In genomic region chr17:27793906-27794380, GRCh38 we compare ENCODE assay signal across 9 cellular contexts. TPM values are rescaled to one million over a fixed set of nuclear protein-coding genes. Genes with fewer than 3 reads are reported as not detected.
DNase-seq lines count a peak whose midpoint lies in the region; ATAC-seq and TF ChIP-seq lines count a peak whose summit lies in the region.
"Had no signal": no experiment of that assay in that cellular context is flagged by ENCODE, and none has a peak within 500 bp of the region (broad histone marks: within the 10 kb centered on the region; RNA-seq: fewer than 3 reads in every experiment).

No MANE protein-coding gene starts in this region.

- H3K27me3 ChIP-seq in Panc1 (ENCODE audit: control insufficient read depth, insufficient read depth, low read length): peaks cover 19% of the 10 kb centered on the region
- H3K27me3 ChIP-seq in right atrium auricular region: no peaks in the 10 kb centered on the region
- H3K27me3 ChIP-seq in rectal smooth muscle tissue (ENCODE audit: control insufficient read depth, insufficient read depth, low read length): peaks cover 3% of the 10 kb centered on the region

- in situ Hi-C loops in Panc1 (cut with HindIII; ENCODE audit: low pct_unique_long_range_greater_than_20kb, low sequenced_read_pairs): no loop called here

- no peak for DNase-seq in Panc1 (ENCODE audit: low read depth, low spot score)
- DNase-seq in right atrium auricular region (ENCODE audit: low spot score): no peak
- DNase-seq in activated CD4-positive, alpha-beta T cell treated with anti-CD3 and anti-CD28 coated beads for 1 hour: no peak
- no peak for DNase-seq in NCI-H187 treated with DMSO at 0.1 percent for 48 hours (lab: John Stamatoyannopoulos, UW)

- POLR2A ChIA-PET in Panc1 (lab: Charles Lee): no interaction called here

- H3K4me1 ChIP-seq in ES-I3 (ENCODE audit: insufficient read depth, low read length): no peaks in the 10 kb centered on the region; the same call in 1 of the 2 replicates
- H3K4me1 ChIP-seq in Panc1 (ENCODE audit: control insufficient read depth, insufficient read depth, low read length): peaks cover 4% of the 10 kb centered on the region; the same call in 1 of the 2 replicates
- peaks cover 0 to 13% of the 10 kb centered on the region in 2 donors for H3K4me1 ChIP-seq in right atrium auricular region
- H3K4me1 ChIP-seq in rectal smooth muscle tissue (ENCODE audit: control insufficient read depth, insufficient read depth, low read length): peaks cover 3% of the 10 kb centered on the region

- no TSS peak for BruUV-seq in Panc1 (replicated peaks; lab: Mats Ljungman, UMichigan)

- no peak overlapping the region for H3K27ac ChIP-seq in Panc1 (ENCODE audit: low read length)
- no peak overlapping the region for H3K27ac ChIP-seq in right atrium auricular region
- no peak overlapping the region for H3K27ac ChIP-seq in rectal smooth muscle tissue (ENCODE audit: low read depth, low read length)
- H3K27ac ChIP-seq: epithelial cell of prostate, KMS-11 had no signal

- TF ChIP-seq CTCF in Panc1 (IDR thresholded peaks at IDR 0.05) (no peak), right atrium auricular region (IDR thresholded peaks at IDR 0.05) (no peak)

- peak; percentile 61 for ATAC-seq in Panc1
- no peak for ATAC-seq in GM19397 (IDR thresholded peaks at IDR 0.05; ENCODE audit: unreplicated experiment)

- intact Hi-C loops in Panc1 (cut with micrococcal nuclease; ENCODE audit: unreplicated experiment): loop anchor here (10.0 kb wide), 1 partner anchor 51 kb away; no protein-coding TSS in a partner anchor

- CTCF ChIA-PET in Panc1 (lab: Charles Lee): interaction anchor here (1.8 kb wide), 1 partner anchor 11 kb away, joined by 5 read pairs; no protein-coding TSS in a partner anchor

- peak overlapping the region; percentile 60 for H3K9ac ChIP-seq in ES-I3 (ENCODE audit: low read depth, low read length)
- no peak overlapping the region for H3K9ac ChIP-seq in rectal smooth muscle tissue (ENCODE audit: low read length)
- H3K9ac ChIP-seq: KMS-11 had no signal

- peak overlapping the region; percentile 32 to 42 for H3K4me3 ChIP-seq in Panc1 (ENCODE audit: low read depth in 2 of 2, low read length in 2 of 2)
- H3K4me3 ChIP-seq in right atrium auricular region: peak overlapping the region; percentile 11 to 44
- peak overlapping the region; percentile 43 for H3K4me3 ChIP-seq in rectal smooth muscle tissue (ENCODE audit: low read length)

- H3K9me3 ChIP-seq in ES-I3 (ENCODE audit: control insufficient read depth, insufficient read depth, low read length): no peaks in the 10 kb centered on the region
- H3K9me3 ChIP-seq in Panc1 (ENCODE audit: control insufficient read depth, insufficient read depth, low read depth, low read length): no peaks in the 10 kb centered on the region
- no peaks in the 10 kb centered on the region for H3K9me3 ChIP-seq in right atrium auricular region

- H3K36me3 ChIP-seq in ES-I3 (ENCODE audit: insufficient read depth, low read length): no peaks in the 10 kb centered on the region
- H3K36me3 ChIP-seq in Panc1 (ENCODE audit: control insufficient read depth, insufficient read depth, low read length): no peaks in the 10 kb centered on the region
- H3K36me3 ChIP-seq in right atrium auricular region: no peaks in the 10 kb centered on the region
- H3K36me3 ChIP-seq in rectal smooth muscle tissue (ENCODE audit: control insufficient read depth, insufficient read depth, low read length): no peaks in the 10 kb centered on the region

RNA-seq across cellular contexts. Expression of gene NOS2, which starts 6.4 kb away (rescaled TPM):
- 0.08 TPM for total RNA-seq in Panc1 (2021; ENCODE audit: unreplicated experiment)
- 0.07 TPM for polyA plus RNA-seq in Panc1 (2012; ENCODE audit: insufficient read length)
- under 1 TPM; 0.11 to 0.20 TPM for total RNA-seq in right atrium auricular region
